In genomic region chr9:71746023-71746752, GRCh38 we compare ENCODE assay signal across 1 cellular context.
TF ChIP-seq lines count a peak whose summit lies in the region.

No MANE protein-coding gene starts in this region.

TF ChIP-seq in WTC11, 78 proteins besides CTCF, POLR2A, EP300 and RAD21 (continued from another document):
- TF ChIP-seq ATF6 (CRISPR knock-in tag; IDR thresholded peaks at IDR 0.05) = no peak
- no peak for TF ChIP-seq ZSCAN18 (CRISPR knock-in tag; IDR thresholded peaks at IDR 0.05)
- TF ChIP-seq ZBTB21 (CRISPR knock-in tag; IDR thresholded peaks at IDR 0.05; ENCODE audit: borderline replicate concordance) = no peak
- TF ChIP-seq NFE2L1 (CRISPR knock-in tag; IDR thresholded peaks at IDR 0.05) = no peak
- TF ChIP-seq OVOL2 (CRISPR knock-in tag; IDR thresholded peaks at IDR 0.05; ENCODE audit: borderline replicate concordance) = no peak
- no peak for TF ChIP-seq ZNF532 (CRISPR knock-in tag; IDR thresholded peaks at IDR 0.05; ENCODE audit: borderline replicate concordance)
- TF ChIP-seq NFATC4 (CRISPR knock-in tag; IDR thresholded peaks at IDR 0.05) = no peak
- TF ChIP-seq ETV6 (CRISPR knock-in tag; IDR thresholded peaks at IDR 0.05) = no peak
- TF ChIP-seq TEAD4 (CRISPR knock-in tag; IDR thresholded peaks at IDR 0.05) = no peak
- no peak for TF ChIP-seq ATF2 (CRISPR knock-in tag; IDR thresholded peaks at IDR 0.05; ENCODE audit: borderline replicate concordance, low read depth)
- no peak for TF ChIP-seq HMGA2 (CRISPR knock-in tag; IDR thresholded peaks at IDR 0.05)
- TF ChIP-seq GABPB1 (CRISPR knock-in tag; IDR thresholded peaks at IDR 0.05) = no peak
- TF ChIP-seq IRF2 (CRISPR knock-in tag; IDR thresholded peaks at IDR 0.05; ENCODE audit: borderline replicate concordance, low read depth) = no peak
- no peak for TF ChIP-seq ZNF281 (CRISPR knock-in tag; IDR thresholded peaks at IDR 0.05)
- no peak for TF ChIP-seq ZNF219 (CRISPR knock-in tag; IDR thresholded peaks at IDR 0.05; ENCODE audit: borderline replicate concordance)
- no peak for TF ChIP-seq SMAD3 (CRISPR knock-in tag; IDR thresholded peaks at IDR 0.05; ENCODE audit: borderline replicate concordance)
- TF ChIP-seq PRRX2 (CRISPR knock-in tag; IDR thresholded peaks at IDR 0.05) = no peak
- no peak for TF ChIP-seq GTF2I (CRISPR knock-in tag; conservative IDR thresholded peaks at IDR 0.05)
TF ChIP-seq in WTC11: peak in this region for 0.
